9 cellular contexts compared by ENCODE assay signal in genomic region chr7:130695840-130696239, GRCh38. TPM values are rescaled to one million over a fixed set of nuclear protein-coding genes. Genes with fewer than 3 reads are reported as not detected.
A peak's percentile ranks its signal among the peaks of the same experiment; 100 is the strongest.
DNase-seq lines count a peak whose midpoint lies in the region; ATAC-seq and TF ChIP-seq lines count a peak whose summit lies in the region.
"Had no signal": no experiment of that assay in that cellular context is flagged by ENCODE, and none has a peak within 500 bp of the region (broad histone marks: within the 10 kb centered on the region; RNA-seq: fewer than 3 reads in every experiment).

No MANE protein-coding gene starts in this region.

- WGBS in iPS DF 6.9 (ENCODE audit: insufficient coverage, insufficient read length) = no CpG with 5 or more reads among the region's 2 CpGs

- ATAC-seq in HG03280 (IDR thresholded peaks at IDR 0.05; ENCODE audit: unreplicated experiment) = no peak
- ATAC-seq in GM18867 (IDR thresholded peaks at IDR 0.05; ENCODE audit: unreplicated experiment) = no peak

- no peak overlapping the region for H3K4me3 ChIP-seq in iPS DF 6.9 (ENCODE audit: low read length)

- no peaks in the 10 kb centered on the region for H3K36me3 ChIP-seq in iPS DF 6.9 (ENCODE audit: control insufficient read depth, insufficient read depth, low read length)

- no peaks in the 10 kb centered on the region for H3K4me1 ChIP-seq in iPS DF 6.9 (ENCODE audit: control insufficient read depth, insufficient read depth, low read length)

- no peaks in the 10 kb centered on the region for H3K27me3 ChIP-seq in iPS DF 6.9 (ENCODE audit: control insufficient read depth, insufficient read depth, low read length)

- DNase-seq in AG20443 (ENCODE audit: low spot score) (peak; percentile 57), HEK293T (ENCODE audit: extremely low spot score) (peak; percentile 10), SK-MEL-5 (ENCODE audit: low read depth, low spot score) (peak; percentile 64), iPS DF 6.9 (ENCODE audit: low read depth, low spot score) (peak; percentile 31)
- DNase-seq in activated CD4-positive, alpha-beta T cell treated with anti-CD3 and anti-CD28 coated beads, Interleukin-2, amount 50 U/mL, for 48 hours = no peak
- no peak for DNase-seq in stimulated activated CD4-positive, alpha-beta T cell treated with anti-CD3 and anti-CD28 coated beads, Interleukin-12 subunit alpha, Interleukin-12 subunit beta, amount 100 ng/mL, for 4 hours

- H3K9me3 ChIP-seq in iPS DF 6.9 (ENCODE audit: control insufficient read depth, insufficient read depth, low read length) = no peaks in the 10 kb centered on the region

- CTCF ChIA-PET in HEK293T (lab: Yijun Ruan, JAX) = no interaction called here

- POLR2A ChIA-PET in HEK293T (lab: Yijun Ruan, JAX) = no interaction called here

- no peak overlapping the region for H3K27ac ChIP-seq in iPS DF 6.9 (ENCODE audit: low read length)

- in situ Hi-C loops in SK-MEL-5 (cut with HindIII; ENCODE audit: low pct_unique_long_range_greater_than_20kb, low sequenced_read_pairs) = no loop called here

TF ChIP-seq in HEK293T, 16 proteins besides CTCF, POLR2A, EP300 and RAD21:
- TF ChIP-seq FOXM1 (IDR thresholded peaks at IDR 0.05; ENCODE audit: borderline replicate concordance) (no peak), FOXK2 (IDR thresholded peaks at IDR 0.05) (no peak), BHLHE40 (IDR thresholded peaks at IDR 0.05; ENCODE audit: borderline replicate concordance) (no peak), ZNF384 (IDR thresholded peaks at IDR 0.05) (no peak)
- TF ChIP-seq, protein P1, sequence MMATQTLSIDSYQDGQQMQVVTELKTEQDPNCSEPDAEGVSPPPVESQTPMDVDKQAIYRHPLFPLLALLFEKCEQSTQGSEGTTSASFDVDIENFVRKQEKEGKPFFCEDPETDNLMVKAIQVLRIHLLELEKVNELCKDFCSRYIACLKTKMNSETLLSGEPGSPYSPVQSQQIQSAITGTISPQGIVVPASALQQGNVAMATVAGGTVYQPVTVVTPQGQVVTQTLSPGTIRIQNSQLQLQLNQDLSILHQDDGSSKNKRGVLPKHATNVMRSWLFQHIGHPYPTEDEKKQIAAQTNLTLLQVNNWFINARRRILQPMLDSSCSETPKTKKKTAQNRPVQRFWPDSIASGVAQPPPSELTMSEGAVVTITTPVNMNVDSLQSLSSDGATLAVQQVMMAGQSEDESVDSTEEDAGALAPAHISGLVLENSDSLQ (IDR thresholded peaks at IDR 0.05) = no peak
TF ChIP-seq in HEK293T: peak in this region for 0.

RNA-seq across cellular contexts. Expression of gene TSGA13, which starts 9.5 kb away (rescaled TPM):
- not detected in 2 replicates for total RNA-seq in SK-MEL-5 (2014; rRNA removed; shearing (Covaris generic))
- not detected in 2 replicates for polyA plus RNA-seq in SK-MEL-5 (2015; cell fraction: cytosol; rRNA removed)
- polyA plus RNA-seq in SK-MEL-5 (2015; cell fraction: nucleus; rRNA removed) = not detected in 2 replicates

RNA-seq across cellular contexts. Expression of gene COPG2, which starts 27.3 kb away (rescaled TPM):
- 41.9 and 43.6 TPM in 2 replicates for total RNA-seq in SK-MEL-5 (2014; rRNA removed; shearing (Covaris generic))
- 37.0 and 44.8 TPM in 2 replicates for polyA plus RNA-seq in SK-MEL-5 (2015; cell fraction: cytosol; rRNA removed)
- 17.3 and 23.8 TPM in 2 replicates for polyA plus RNA-seq in SK-MEL-5 (2015; cell fraction: nucleus; rRNA removed)

RNA-seq across cellular contexts. Expression of gene KLF14, which starts 38.2 kb away (rescaled TPM):
- 0.69 and 1.0 TPM in 2 replicates for total RNA-seq in SK-MEL-5 (2014; rRNA removed; shearing (Covaris generic))
- polyA plus RNA-seq in SK-MEL-5 (2015; cell fraction: cytosol; rRNA removed) = 1.9 and 2.7 TPM in 2 replicates
- 1.2 and 2.8 TPM in 2 replicates for polyA plus RNA-seq in SK-MEL-5 (2015; cell fraction: nucleus; rRNA removed)
- total RNA-seq: frontal cortex had no signal

Comparison
In these comparisons a context has a peak if more than half of its experiments do, and no peak if none do; other contexts are left out.
1. DNase-seq: peak in AG20443 (single experiment), HEK293T (single experiment), SK-MEL-5 (single experiment) and iPS DF 6.9 (single experiment); none in activated CD4-positive, alpha-beta T cell treated with anti-CD3 and anti-CD28 coated beads, Interleukin-2, amount 50 U/mL, for 48 hours (0 of 2) and stimulated activated CD4-positive, alpha-beta T cell treated with anti-CD3 and anti-CD28 coated beads, Interleukin-12 subunit alpha, Interleukin-12 subunit beta, amount 100 ng/mL, for 4 hours (single experiment).